ENCODE assay signal across 1 cellular context in the genomic region with DNA sequence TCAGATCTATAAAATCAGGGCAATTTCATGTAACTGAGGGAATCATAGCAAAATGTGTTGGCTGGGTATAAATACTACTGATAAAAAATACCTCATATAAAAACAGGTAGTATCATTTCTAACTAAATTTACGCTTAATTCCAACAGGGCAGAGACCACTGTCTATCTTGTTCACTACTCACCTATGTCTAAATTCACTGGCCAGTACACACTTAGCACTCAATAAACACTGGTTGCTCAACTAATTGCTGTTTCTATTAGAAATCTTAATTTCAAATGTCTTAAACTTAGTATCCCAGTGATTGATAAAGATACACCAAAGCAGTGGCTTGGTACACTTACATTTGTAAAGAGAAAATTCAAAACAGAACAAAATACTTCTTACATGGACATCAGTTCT.
TF ChIP-seq lines count a peak whose summit lies in the region.

No MANE protein-coding gene starts in this region.

TF ChIP-seq in HepG2, 621 proteins besides CTCF, POLR2A, EP300 and RAD21:
- TF ChIP-seq RBM22 (optimal IDR thresholded peaks at IDR 0.05; ENCODE audit: low read length) (peak; percentile 96), ZNF430 (CRISPR knock-in tag; IDR thresholded peaks at IDR 0.05) (no peak)
